ENCODE assay signal across 8 cellular contexts in genomic region chr14:34693228-34693939, GRCh38. TPM values are rescaled to one million over a fixed set of nuclear protein-coding genes. Genes with fewer than 3 reads are reported as not detected.
DNase-seq lines count a peak whose midpoint lies in the region; ATAC-seq, FAIRE-seq and TF ChIP-seq lines count a peak whose summit lies in the region.

No MANE protein-coding gene starts in this region.

- H3K9ac ChIP-seq in iPS-15b (ENCODE audit: low read depth, low read length), result peak overlapping the region; percentile 4

- WGBS in A549 (ENCODE audit: missing lambda C conversion rate), result 11% methylated on average over 18 of the region's 18 CpGs

- CTCF ChIA-PET in A549 (lab: Yijun Ruan, JAX), result interaction anchor here (1.1 to 2.6 kb wide), 5 partner anchors 9 to 30 kb away, joined by 3 to 13 read pairs (median 5); no protein-coding TSS in a partner anchor

- H3K9me3 Mint-ChIP-seq in activated naive CD8-positive, alpha-beta T cell treated with anti-CD3 and anti-CD28 coated beads, Interleukin-2, amount 10 ng/mL, durations not matched to agents 7 days and 5 days, result no peaks in the 10 kb centered on the region
- no peaks in the 10 kb centered on the region for H3K9me3 Mint-ChIP-seq in stimulated activated memory B cell treated with anti-CD40 and anti-IgM and Interleukin-4, amounts not matched to agents 10 μg/mL and 1 μg/mL and 100 μg/mL, for 72 hours

- H3K4me3 ChIP-seq in A549, result peak overlapping the region; percentile 53
- peak overlapping the region; percentile 33 for H3K4me3 ChIP-seq in iPS-15b (ENCODE audit: low read depth, low read length)

- H3K9me3 ChIP-seq in A549 (no peaks in the 10 kb centered on the region), iPS-15b (ENCODE audit: control insufficient read depth, insufficient read depth, low read length) (no peaks in the 10 kb centered on the region)

- peak overlapping the region; percentile 67 for H3K27ac Mint-ChIP-seq in activated naive CD8-positive, alpha-beta T cell treated with anti-CD3 and anti-CD28 coated beads, Interleukin-2, amount 10 ng/mL, durations not matched to agents 7 days and 5 days
- H3K27ac Mint-ChIP-seq in stimulated activated memory B cell treated with anti-CD40 and anti-IgM and Interleukin-4, amounts not matched to agents 10 μg/mL and 1 μg/mL and 100 μg/mL, for 72 hours, result peak overlapping the region; percentile 42

- H3K27me3 Mint-ChIP-seq in activated naive CD8-positive, alpha-beta T cell treated with anti-CD3 and anti-CD28 coated beads, Interleukin-2, amount 10 ng/mL, durations not matched to agents 7 days and 5 days, result peaks cover 4% of the 10 kb centered on the region
- H3K27me3 Mint-ChIP-seq in stimulated activated memory B cell treated with anti-CD40 and anti-IgM and Interleukin-4, amounts not matched to agents 10 μg/mL and 1 μg/mL and 100 μg/mL, for 72 hours, result no peaks in the 10 kb centered on the region

- peak overlapping the region; percentile 83 for H3K4me2 ChIP-seq in A549

- no peaks in the 10 kb centered on the region for H3K36me3 ChIP-seq in iPS-15b (ENCODE audit: control insufficient read depth, insufficient read depth, low read length)

- FAIRE-seq in A549 (lab: Jason Lieb, UNC), result no peak

- POLR2A ChIA-PET in A549 (lab: Yijun Ruan, JAX), result interaction anchor here (1.0 to 1.6 kb wide), 11 partner anchors 15 to 1133 kb away, joined by 3 to 12 read pairs (median 4); partner anchors contain the start of genes BAZ1A, BRMS1L, CFL2 and SNX6
- POLR2A ChIA-PET in activated naive CD8-positive, alpha-beta T cell treated with anti-CD3 and anti-CD28 coated beads, Interleukin-2, amount 10 ng/mL, durations not matched to agents 7 days and 5 days (lab: Charles Lee), result no interaction called here

- TF ChIP-seq RAD21 in A549 (conservative IDR thresholded peaks at IDR 0.05 in 1 of 2, IDR thresholded peaks at IDR 0.05 in 1 of 2), result no peak

- peak overlapping the region; percentile 62 for H3K4me3 Mint-ChIP-seq in activated naive CD8-positive, alpha-beta T cell treated with anti-CD3 and anti-CD28 coated beads, Interleukin-2, amount 10 ng/mL, durations not matched to agents 7 days and 5 days
- H3K4me3 Mint-ChIP-seq in stimulated activated memory B cell treated with anti-CD40 and anti-IgM and Interleukin-4, amounts not matched to agents 10 μg/mL and 1 μg/mL and 100 μg/mL, for 72 hours, result peak overlapping the region; percentile 66

- TF ChIP-seq CTCF in A549 (IDR thresholded peaks at IDR 0.05), result no peak

- H3K27me3 ChIP-seq in iPS-15b (ENCODE audit: control insufficient read depth, insufficient read depth, low read length), result no peaks in the 10 kb centered on the region

- H3K4me1 ChIP-seq in A549 (peaks cover 11% of the 10 kb centered on the region; the same call in 2 of the 3 replicates), iPS-15b (ENCODE audit: control insufficient read depth, insufficient read depth, low read length) (peaks cover 5% of the 10 kb centered on the region)

- peak overlapping the region; percentile 82 to 88 for H3K27ac ChIP-seq in A549

- ATAC-seq in A549, result peak; percentile 97 to 98
- peak; percentile 66 for ATAC-seq in activated naive CD8-positive, alpha-beta T cell treated with anti-CD3 and anti-CD28 coated beads, Interleukin-2, amount 10 ng/mL, durations not matched to agents 7 days and 5 days (ENCODE audit: low read depth)
- peak; percentile 45 for ATAC-seq in stimulated activated memory B cell treated with anti-CD40 and anti-IgM and Interleukin-4, amounts not matched to agents 10 μg/mL and 1 μg/mL and 100 μg/mL, for 72 hours
- no peak for ATAC-seq in HG02678 (IDR thresholded peaks at IDR 0.05; ENCODE audit: unreplicated experiment)

- DNase-seq in A549 (ENCODE audit: low read depth in 1 of 2, low spot score in 1 of 2), result peak; percentile 68 to 83
- peak; percentile 34 for DNase-seq in MV-4-11 (lab: John Stamatoyannopoulos, UW)
- peak; percentile 43 for DNase-seq in activated naive CD8-positive, alpha-beta T cell treated with anti-CD3 and anti-CD28 coated beads, Interleukin-2, amount 10 ng/mL, durations not matched to agents 7 days and 5 days
- no peak for DNase-seq in NCI-H1417 treated with DMSO at 0.1 percent for 48 hours (lab: John Stamatoyannopoulos, UW)
- DNase-seq in NCI-H1105 treated with DMSO at 0.1 percent for 48 hours (lab: John Stamatoyannopoulos, UW), result no peak

- peaks cover 13% of the 10 kb centered on the region for H3K4me1 Mint-ChIP-seq in activated naive CD8-positive, alpha-beta T cell treated with anti-CD3 and anti-CD28 coated beads, Interleukin-2, amount 10 ng/mL, durations not matched to agents 7 days and 5 days
- peaks cover 8% of the 10 kb centered on the region for H3K4me1 Mint-ChIP-seq in stimulated activated memory B cell treated with anti-CD40 and anti-IgM and Interleukin-4, amounts not matched to agents 10 μg/mL and 1 μg/mL and 100 μg/mL, for 72 hours

- no peak for TF ChIP-seq EP300 in A549 (IDR thresholded peaks at IDR 0.05)

- H3K36me3 Mint-ChIP-seq in activated naive CD8-positive, alpha-beta T cell treated with anti-CD3 and anti-CD28 coated beads, Interleukin-2, amount 10 ng/mL, durations not matched to agents 7 days and 5 days, result no peaks in the 10 kb centered on the region
- H3K36me3 Mint-ChIP-seq in stimulated activated memory B cell treated with anti-CD40 and anti-IgM and Interleukin-4, amounts not matched to agents 10 μg/mL and 1 μg/mL and 100 μg/mL, for 72 hours, result no peaks in the 10 kb centered on the region

- TF ChIP-seq POLR2A in A549 (IDR thresholded peaks at IDR 0.05; ENCODE audit: low read length), result peak; percentile 87

TF ChIP-seq in A549, 52 proteins besides CTCF, POLR2A, EP300 and RAD21 (continues in another document):
- TF ChIP-seq NPAS2 (CRISPR knock-in tag; IDR thresholded peaks at IDR 0.05; ENCODE audit: borderline replicate concordance) (no peak), HOXB5 (CRISPR knock-in tag; IDR thresholded peaks at IDR 0.05) (no peak), MYC (IDR thresholded peaks at IDR 0.05; ENCODE audit: borderline replicate concordance, low read length) (no peak), NFE2L2 (conservative IDR thresholded peaks at IDR 0.05; ENCODE audit: low read length) (no peak), HES2 (IDR thresholded peaks at IDR 0.05) (no peak), E2F6 (IDR thresholded peaks at IDR 0.05; ENCODE audit: borderline replicate concordance, low read depth) (peak; percentile 39; the same call in 1 of the 2 replicates), KDM5A (IDR thresholded peaks at IDR 0.05) (no peak), JUN (IDR thresholded peaks at IDR 0.05) (peak; percentile 43 to 60; a peak in 2 of 5 replicates), NR3C1 (IDR thresholded peaks at IDR 0.05) (no peak)
- TF ChIP-seq, protein P1, sequence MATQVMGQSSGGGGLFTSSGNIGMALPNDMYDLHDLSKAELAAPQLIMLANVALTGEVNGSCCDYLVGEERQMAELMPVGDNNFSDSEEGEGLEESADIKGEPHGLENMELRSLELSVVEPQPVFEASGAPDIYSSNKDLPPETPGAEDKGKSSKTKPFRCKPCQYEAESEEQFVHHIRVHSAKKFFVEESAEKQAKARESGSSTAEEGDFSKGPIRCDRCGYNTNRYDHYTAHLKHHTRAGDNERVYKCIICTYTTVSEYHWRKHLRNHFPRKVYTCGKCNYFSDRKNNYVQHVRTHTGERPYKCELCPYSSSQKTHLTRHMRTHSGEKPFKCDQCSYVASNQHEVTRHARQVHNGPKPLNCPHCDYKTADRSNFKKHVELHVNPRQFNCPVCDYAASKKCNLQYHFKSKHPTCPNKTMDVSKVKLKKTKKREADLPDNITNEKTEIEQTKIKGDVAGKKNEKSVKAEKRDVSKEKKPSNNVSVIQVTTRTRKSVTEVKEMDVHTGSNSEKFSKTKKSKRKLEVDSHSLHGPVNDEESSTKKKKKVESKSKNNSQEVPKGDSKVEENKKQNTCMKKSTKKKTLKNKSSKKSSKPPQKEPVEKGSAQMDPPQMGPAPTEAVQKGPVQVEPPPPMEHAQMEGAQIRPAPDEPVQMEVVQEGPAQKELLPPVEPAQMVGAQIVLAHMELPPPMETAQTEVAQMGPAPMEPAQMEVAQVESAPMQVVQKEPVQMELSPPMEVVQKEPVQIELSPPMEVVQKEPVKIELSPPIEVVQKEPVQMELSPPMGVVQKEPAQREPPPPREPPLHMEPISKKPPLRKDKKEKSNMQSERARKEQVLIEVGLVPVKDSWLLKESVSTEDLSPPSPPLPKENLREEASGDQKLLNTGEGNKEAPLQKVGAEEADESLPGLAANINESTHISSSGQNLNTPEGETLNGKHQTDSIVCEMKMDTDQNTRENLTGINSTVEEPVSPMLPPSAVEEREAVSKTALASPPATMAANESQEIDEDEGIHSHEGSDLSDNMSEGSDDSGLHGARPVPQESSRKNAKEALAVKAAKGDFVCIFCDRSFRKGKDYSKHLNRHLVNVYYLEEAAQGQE (IDR thresholded peaks at IDR 0.05), result no peak
- TF ChIP-seq, protein P2, sequence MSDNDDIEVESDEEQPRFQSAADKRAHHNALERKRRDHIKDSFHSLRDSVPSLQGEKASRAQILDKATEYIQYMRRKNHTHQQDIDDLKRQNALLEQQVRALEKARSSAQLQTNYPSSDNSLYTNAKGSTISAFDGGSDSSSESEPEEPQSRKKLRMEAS (IDR thresholded peaks at IDR 0.05), result peak; percentile 80

RNA-seq across cellular contexts. Expression of gene CFL2, which starts 21.0 kb away (rescaled TPM):
- polyA plus RNA-seq in A549 (2011; rRNA removed), result 144 and 167 TPM in 2 replicates
- polyA plus RNA-seq in A549 (2012; cell fraction: cytosol; rRNA removed), result 29.1 and 30.7 TPM in 2 replicates
- polyA plus RNA-seq in A549 (2012; cell fraction: nucleus; rRNA removed), result 7.2 and 13.0 TPM in 2 replicates
- polyA plus RNA-seq in A549 (2017; fragmentation: RNase III; extraction: RNeasy Plus Mini Kit Qiagen cat#74134 plus additional on column Dnase treatment), result 105 to 116 TPM (median 105 TPM) in 3 replicates
- 33.0 and 37.8 TPM in 2 replicates for polyA minus RNA-seq in A549 (2011; rRNA and poly(A)+ RNA removed)
- total RNA-seq in activated naive CD8-positive, alpha-beta T cell treated with anti-CD3 and anti-CD28 coated beads, Interleukin-2, amount 10 ng/mL, durations not matched to agents 7 days and 5 days, result 10 to 100 TPM in 1 of 2 experiments, 1 to 10 TPM in 1; 9.8 to 12.5 TPM

Comparison
In these comparisons a context has a peak if more than half of its experiments do, and no peak if none do; other contexts are left out.
1. DNase-seq: peak in A549 (2 of 2), MV-4-11 (single experiment) and activated naive CD8-positive, alpha-beta T cell treated with anti-CD3 and anti-CD28 coated beads, Interleukin-2, amount 10 ng/mL, durations not matched to agents 7 days and 5 days (single experiment); none in NCI-H1417 treated with DMSO at 0.1 percent for 48 hours (single experiment) and NCI-H1105 treated with DMSO at 0.1 percent for 48 hours (single experiment).